ENCODE assay signal across 8 cellular contexts in genomic region chr12:42326466-42327226, GRCh38. TPM values are rescaled to one million over a fixed set of nuclear protein-coding genes. Genes with fewer than 3 reads are reported as not detected.
DNase-seq lines count a peak whose midpoint lies in the region; ATAC-seq and TF ChIP-seq lines count a peak whose summit lies in the region.

No MANE protein-coding gene starts in this region.

- TF ChIP-seq RAD21 in liver (IDR thresholded peaks at IDR 0.05): no peak

- H3K4me1 ChIP-seq in liver (ENCODE audit: control insufficient read depth in 4 of 4, insufficient read depth in 4 of 4, low read length in 3 of 4) (peaks cover 8 to 33% (median 21%) of the 10 kb centered on the region in 4 donors), thoracic aorta (ENCODE audit: control insufficient read depth in 1 of 2, low read depth in 2 of 2) (peaks cover 19 to 30% of the 10 kb centered on the region in 2 donors)

- peaks cover 0 to 3% (median 3%) of the 10 kb centered on the region in 4 donors for H3K36me3 ChIP-seq in liver (ENCODE audit: control insufficient read depth in 4 of 4, insufficient read depth in 3 of 4, low read depth in 1 of 4, low read length in 3 of 4)
- peaks cover 4% of the 10 kb centered on the region for H3K36me3 ChIP-seq in thoracic aorta

- TF ChIP-seq CTCF in choroid plexus epithelial cell (conservative IDR thresholded peaks at IDR 0.05; ENCODE audit: low read depth, low read length) (no peak), liver (IDR thresholded peaks at IDR 0.05; ENCODE audit: low read depth, low read length, missing input control) (no peak), thoracic aorta (IDR thresholded peaks at IDR 0.05) (no peak)

- H3K27me3 ChIP-seq in liver (ENCODE audit: control insufficient read depth in 4 of 4, insufficient read depth in 4 of 4, low read length in 3 of 4) (no peaks in the 10 kb centered on the region), thoracic aorta (replicated peaks; ENCODE audit: insufficient read depth) (no peaks in the 10 kb centered on the region)

- peak; percentile 12 for DNase-seq in activated naive CD4-positive, alpha-beta T cell treated with Interleukin-2 at 50 U/mL for 16 hours
- DNase-seq in activated naive CD4-positive, alpha-beta T cell (lab: John Stamatoyannopoulos, UW): no peak
- DNase-seq in RPMI8226 (peak; percentile 35), choroid plexus epithelial cell (ENCODE audit: low read depth) (peak; percentile 38), thoracic aorta (ENCODE audit: low spot score) (no peak), ureter (ENCODE audit: low spot score) (no peak)

- WGBS in liver: 18% methylated on average over 16 of the region's 16 CpGs

- peak overlapping the region; percentile 87 to 88 for H3K9ac ChIP-seq in liver (ENCODE audit: low read depth in 1 of 2, low read length in 2 of 2)

- ATAC-seq in HG02943 (IDR thresholded peaks at IDR 0.05; ENCODE audit: low read depth, unreplicated experiment) (peak; percentile 16), thoracic aorta (ENCODE audit: insufficient number of reproducible peaks, low FRiP score, low read depth) (no peak)

- peak overlapping the region; percentile 50 to 73 for H3K27ac ChIP-seq in liver (ENCODE audit: low read depth in 1 of 2, low read length in 2 of 2)
- H3K27ac ChIP-seq in thoracic aorta: peak overlapping the region; percentile 85 to 89

- H3K4me3 ChIP-seq in choroid plexus epithelial cell (ENCODE audit: low read depth, low read length): peak overlapping the region; percentile 73
- peak overlapping the region; percentile 96 to 98 (median 97) for H3K4me3 ChIP-seq in liver (ENCODE audit: low read depth in 1 of 3, low read length in 3 of 3)
- H3K4me3 ChIP-seq in thoracic aorta: peak overlapping the region; percentile 97

- H3K9me3 ChIP-seq in liver (ENCODE audit: control insufficient read depth in 4 of 4, low read length in 3 of 4) (no peaks in the 10 kb centered on the region), thoracic aorta (no peaks in the 10 kb centered on the region)

TF ChIP-seq in liver, 16 proteins besides CTCF, POLR2A, EP300 and RAD21:
- TF ChIP-seq EGR1 (IDR thresholded peaks at IDR 0.05; ENCODE audit: low read depth in 2 of 2): no peak
- TF ChIP-seq MAX (IDR thresholded peaks at IDR 0.05): no peak
- no peak for TF ChIP-seq JUND (IDR thresholded peaks at IDR 0.05)

RNA-seq across cellular contexts. Expression of gene PPHLN1, which starts 0.7 kb away (rescaled TPM):
- 10 to 100 TPM; 33.6 to 40.3 TPM for total RNA-seq in liver
- polyA plus RNA-seq in liver: 10 to 100 TPM; 11.6 to 21.8 TPM
- 10 to 100 TPM; 41.7 to 95.8 TPM for total RNA-seq in thoracic aorta
- total RNA-seq in ureter: 70.6 TPM

RNA-seq across cellular contexts. Expression of gene ZCRB1, which starts 0.8 kb away (rescaled TPM):
- total RNA-seq in liver (10 to 100 TPM in 1 of 2 donors, 1 to 10 TPM in 1; 9.8 to 16.7 TPM), thoracic aorta (10 to 100 TPM; 25.2 to 27.2 TPM), ureter (59.6 TPM)
- polyA plus RNA-seq in liver: 10 to 100 TPM; 16.2 to 66.3 TPM

Comparison
In these comparisons a context has a peak if more than half of its experiments do, and no peak if none do; other contexts are left out.
1. DNase-seq: peak in activated naive CD4-positive, alpha-beta T cell treated with Interleukin-2 at 50 U/mL for 16 hours (single experiment), RPMI8226 (single experiment) and choroid plexus epithelial cell (single experiment); none in activated naive CD4-positive, alpha-beta T cell (0 of 4), thoracic aorta (single experiment) and ureter (single experiment).
2. Peak in every context shown above with its lines, with median percentiles within 50 percentile points of each other: H3K4me3 ChIP-seq.